ENCODE assay signal across 20 cellular contexts in genomic region chr2:124524155-124524910, GRCh38.
A peak's percentile ranks its signal among the peaks of the same experiment; 100 is the strongest.
DNase-seq lines count a peak whose midpoint lies in the region; ATAC-seq and TF ChIP-seq lines count a peak whose summit lies in the region.
"Had no signal": no experiment of that assay in that cellular context is flagged by ENCODE, and none has a peak within 500 bp of the region (broad histone marks: within the 10 kb centered on the region; RNA-seq: fewer than 3 reads in every experiment).

No MANE protein-coding gene starts in this region.

- TF ChIP-seq CTCF in mesothelial cell of epicardium (IDR thresholded peaks at IDR 0.05; ENCODE audit: unreplicated experiment), result no peak

- no peaks in the 10 kb centered on the region for H3K9me3 ChIP-seq in stomach smooth muscle (ENCODE audit: control insufficient read depth in 2 of 2, low read length in 2 of 2)
- H3K9me3 ChIP-seq: BE2C had no signal

- no peak overlapping the region for H3K27ac Mint-ChIP-seq in mesothelial cell of epicardium
- H3K27ac Mint-ChIP-seq: CD4-positive, CD25-positive, alpha-beta regulatory T cell had no signal

- DNase-seq in NCI-H2196 (lab: John Stamatoyannopoulos, UW; ENCODE audit: unreplicated experiment) (peak; percentile 11), NCI-H2196 treated with DMSO at 0.1 percent for 48 hours (lab: John Stamatoyannopoulos, UW; ENCODE audit: unreplicated experiment) (no peak), cerebellar cortex (ENCODE audit: low spot score) (peak; percentile 5), midbrain (lab: John Stamatoyannopoulos, UW) (peak; percentile 14), NCI-H2081 treated with DMSO at 0.1 percent for 48 hours (lab: John Stamatoyannopoulos, UW) (no peak), mesothelial cell of epicardium (ENCODE audit: low spot score in 2 of 2, unreplicated experiment in 2 of 2) (no peak)
- DNase-seq: BE2C; CD4-positive, CD25-positive, alpha-beta regulatory T cell; COR-L47; DMS 273 treated with DMSO at 0.1 percent for 48 hours; DND-41; H7; KG1; MV-4-11; NCI-H1417 treated with DMSO at 0.1 percent for 48 hours; NCI-H2029; NCI-H226; NCI-H524 treated with DMSO at 0.1 percent for 48 hours had no signal

- H3K27me3 Mint-ChIP-seq in mesothelial cell of epicardium (ENCODE audit: low read depth), result peaks cover 23% of the 10 kb centered on the region
- H3K27me3 Mint-ChIP-seq: CD4-positive, CD25-positive, alpha-beta regulatory T cell had no signal

- H3K4me1 ChIP-seq in stomach smooth muscle (ENCODE audit: control insufficient read depth, insufficient read depth, low read length), result peaks cover 17% of the 10 kb centered on the region
- H3K4me1 ChIP-seq: BE2C had no signal

- H3K36me3 Mint-ChIP-seq in mesothelial cell of epicardium, result no peaks in the 10 kb centered on the region
- H3K36me3 Mint-ChIP-seq: CD4-positive, CD25-positive, alpha-beta regulatory T cell had no signal

- peaks cover 5% of the 10 kb centered on the region for H3K4me1 Mint-ChIP-seq in mesothelial cell of epicardium
- H3K4me1 Mint-ChIP-seq: CD4-positive, CD25-positive, alpha-beta regulatory T cell had no signal

- no peak overlapping the region for H3K4me3 ChIP-seq in stomach smooth muscle (ENCODE audit: low read length in 2 of 2)

- H3K36me3 ChIP-seq in stomach smooth muscle (ENCODE audit: control insufficient read depth in 2 of 2, insufficient read depth in 2 of 2, low read length in 2 of 2), result no peaks in the 10 kb centered on the region
- H3K36me3 ChIP-seq: BE2C had no signal

- no peaks in the 10 kb centered on the region for H3K27me3 ChIP-seq in stomach smooth muscle (ENCODE audit: control insufficient read depth in 1 of 2, insufficient read depth in 2 of 2, low read length in 2 of 2)
- H3K27me3 ChIP-seq: BE2C had no signal

- H3K9ac ChIP-seq in stomach smooth muscle (ENCODE audit: low read length in 2 of 2), result no peak overlapping the region

- H3K4me3 Mint-ChIP-seq in mesothelial cell of epicardium, result no peak overlapping the region
- H3K4me3 Mint-ChIP-seq: CD4-positive, CD25-positive, alpha-beta regulatory T cell had no signal

- peak overlapping the region; percentile 6 for H3K27ac ChIP-seq in stomach smooth muscle (ENCODE audit: low read length)

- ATAC-seq in HG03045 (IDR thresholded peaks at IDR 0.05; ENCODE audit: unreplicated experiment), result no peak

- H3K9me3 Mint-ChIP-seq in mesothelial cell of epicardium, result no peaks in the 10 kb centered on the region

Comparison
In these comparisons a context has a peak if more than half of its experiments do, and no peak if none do; other contexts are left out.
1. DNase-seq: peak in NCI-H2196 (single experiment), cerebellar cortex (single experiment) and midbrain (single experiment); none in NCI-H2196 treated with DMSO at 0.1 percent for 48 hours (single experiment), NCI-H2081 treated with DMSO at 0.1 percent for 48 hours (single experiment) and mesothelial cell of epicardium (0 of 2).